ENCODE assay signal across 18 cellular contexts in the genomic region with DNA sequence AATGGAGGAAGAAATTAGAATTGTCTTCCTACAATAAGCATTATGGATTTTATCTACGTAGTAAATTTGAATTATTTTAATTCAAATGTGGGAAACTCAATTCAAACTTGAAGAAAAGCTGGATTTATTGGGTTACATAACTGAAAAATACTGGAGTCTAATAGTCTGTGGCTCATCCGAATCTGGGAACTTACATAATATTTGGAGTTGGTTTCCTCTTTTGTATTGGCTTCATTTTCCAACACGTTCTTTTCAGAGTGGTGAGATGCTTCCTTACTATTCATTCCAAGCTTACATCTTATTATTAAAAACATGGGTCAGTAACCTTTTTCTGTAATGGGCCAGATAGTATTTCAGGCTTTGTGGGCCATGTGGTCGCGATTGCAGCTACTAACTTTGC.
"Had no signal": no experiment of that assay in that cellular context is flagged by ENCODE, and none has a peak within 500 bp of the region (broad histone marks: within the 10 kb centered on the region; RNA-seq: fewer than 3 reads in every experiment).

No MANE protein-coding gene starts in this region.

- H3K27ac Mint-ChIP-seq: activated naive CD8-positive, alpha-beta T cell treated with anti-CD3 and anti-CD28 coated beads, Interleukin-2, amount 10 ng/mL, durations not matched to agents 7 days and 5 days; brain had no signal

- H3K4me3 ChIP-seq: coronary artery, esophagus squamous epithelium, skin epidermis had no signal

- DNase-seq: activated CD4-positive, alpha-beta T cell treated with anti-CD3 and anti-CD28 coated beads for 1 hour; activated CD4-positive, alpha-beta T cell treated with anti-CD3 and anti-CD28 coated beads, Interleukin-2, amount 50 U/mL, for 4 hours; activated naive CD4-positive, alpha-beta T cell; activated naive CD8-positive, alpha-beta T cell treated with anti-CD3 and anti-CD28 coated beads, Interleukin-2, amount 10 ng/mL, durations not matched to agents 7 days and 5 days; activated T-cell treated with anti-CD3 and anti-CD28 coated beads for 4 hours; effector CD4-positive, alpha-beta T cell; esophagus squamous epithelium; glutamatergic neuron; left cardiac atrium; mammary epithelial cell; naive thymus-derived CD4-positive, alpha-beta T cell; stimulated activated CD4-positive, alpha-beta T cell treated with anti-CD3 and anti-CD28 coated beads, Interleukin-4, amount 100 ng/mL, for 24 hours; stimulated activated naive CD4-positive, alpha-beta T cell treated with Interleukin-2 at 50 U/mL for 16 hours had no signal

- H3K27me3 ChIP-seq: esophagus squamous epithelium had no signal

- H3K4me3 Mint-ChIP-seq: activated naive CD8-positive, alpha-beta T cell treated with anti-CD3 and anti-CD28 coated beads, Interleukin-2, amount 10 ng/mL, durations not matched to agents 7 days and 5 days; brain; central memory CD8-positive, alpha-beta T cell; naive thymus-derived CD4-positive, alpha-beta T cell had no signal

- H3K9me3 ChIP-seq: esophagus squamous epithelium had no signal

- H3K27ac ChIP-seq: coronary artery, esophagus squamous epithelium, VCaP had no signal

- H3K9me3 Mint-ChIP-seq: activated naive CD8-positive, alpha-beta T cell treated with anti-CD3 and anti-CD28 coated beads, Interleukin-2, amount 10 ng/mL, durations not matched to agents 7 days and 5 days; brain; central memory CD8-positive, alpha-beta T cell had no signal

- H3K36me3 Mint-ChIP-seq: brain had no signal

- H3K27me3 Mint-ChIP-seq: activated naive CD8-positive, alpha-beta T cell treated with anti-CD3 and anti-CD28 coated beads, Interleukin-2, amount 10 ng/mL, durations not matched to agents 7 days and 5 days; brain; central memory CD8-positive, alpha-beta T cell; naive thymus-derived CD4-positive, alpha-beta T cell had no signal
